In the genomic region with DNA sequence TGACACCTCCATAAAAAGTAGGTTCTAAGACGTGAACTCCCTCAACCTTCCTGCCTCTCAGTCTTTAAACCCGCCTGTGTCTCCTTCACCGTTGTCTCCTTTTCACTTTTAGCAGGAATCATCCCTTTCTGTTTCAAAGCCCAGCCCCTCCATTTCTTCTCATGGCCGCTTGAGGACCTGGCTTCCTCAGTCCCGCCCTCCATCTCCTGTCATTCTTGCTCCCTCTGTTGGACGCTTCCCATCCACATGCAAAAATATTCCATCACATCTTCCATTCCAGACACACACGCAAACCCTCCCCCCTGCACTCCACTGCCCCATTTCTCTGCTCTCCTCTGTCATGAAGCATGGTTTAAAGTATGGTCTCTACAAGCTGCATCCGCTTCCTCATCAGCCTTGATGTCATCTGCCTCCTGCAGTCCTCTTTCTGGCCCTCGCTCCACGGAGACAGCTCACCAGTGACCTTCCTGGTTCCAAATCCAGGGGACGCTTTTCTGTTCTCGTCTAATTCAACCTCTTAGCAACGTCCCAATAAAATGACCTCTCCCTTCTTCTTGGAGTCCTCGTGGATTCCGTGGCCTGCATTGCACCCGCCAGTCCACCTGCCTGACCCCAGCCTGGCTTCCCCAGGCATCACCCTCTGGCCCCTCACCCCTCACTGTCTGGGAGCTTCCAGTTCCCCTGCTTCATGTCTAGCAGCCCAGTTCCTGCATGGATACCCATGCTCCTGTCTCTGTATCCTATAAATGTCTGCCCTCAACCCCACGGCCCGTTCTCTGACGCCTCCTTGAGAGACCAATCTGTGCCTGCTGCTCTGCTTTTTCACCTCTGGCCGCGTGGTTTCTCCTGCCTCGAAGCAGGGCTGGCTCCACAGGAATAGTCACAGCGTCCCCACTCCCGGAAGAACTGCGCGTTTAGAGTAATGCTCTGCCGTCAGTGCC, we compare ENCODE assay signal across 9 cellular contexts.
A peak's percentile ranks its signal among the peaks of the same experiment; 100 is the strongest.
DNase-seq lines count a peak whose midpoint lies in the region; ATAC-seq and TF ChIP-seq lines count a peak whose summit lies in the region.
"Had no signal": no experiment of that assay in that cellular context is flagged by ENCODE, and none has a peak within 500 bp of the region (broad histone marks: within the 10 kb centered on the region; RNA-seq: fewer than 3 reads in every experiment).

No MANE protein-coding gene starts in this region.

- no peaks in the 10 kb centered on the region for H3K79me2 ChIP-seq in parathyroid adenoma

- in situ Hi-C loops in KBM-7 (cut with MboI; ENCODE audit: low pct_unique_long_range_greater_than_20kb, low sequenced_read_pairs): no loop called here

- H3K9ac ChIP-seq in parathyroid adenoma: no peak overlapping the region

- no peaks in the 10 kb centered on the region for H3K9me3 ChIP-seq in parathyroid adenoma (ENCODE audit: control insufficient read depth, low read length)

- peaks cover 12% of the 10 kb centered on the region for H3K4me1 ChIP-seq in parathyroid adenoma

- ATAC-seq in GM21423 (IDR thresholded peaks at IDR 0.05; ENCODE audit: unreplicated experiment): no peak

- H3K4me2 ChIP-seq in parathyroid adenoma (ENCODE audit: low read length): no peak overlapping the region

- H3K27ac ChIP-seq in parathyroid adenoma: peak overlapping the region; percentile 46
- H3K27ac ChIP-seq: HL-60 had no signal

- no peaks in the 10 kb centered on the region for H3K27me3 ChIP-seq in parathyroid adenoma (ENCODE audit: control insufficient read depth, insufficient read depth, low read length)

- H2AFZ ChIP-seq in parathyroid adenoma: peak overlapping the region; percentile 70

- H3K36me3 ChIP-seq in parathyroid adenoma (ENCODE audit: control insufficient read depth, insufficient read depth, low read length): no peaks in the 10 kb centered on the region

- H3K4me3 ChIP-seq in parathyroid adenoma (ENCODE audit: low read depth, low read length): no peak overlapping the region

- TF ChIP-seq CTCF in parathyroid adenoma (IDR thresholded peaks at IDR 0.05): peak; percentile 79

- peak; percentile 62 for DNase-seq in COLO829 (ENCODE audit: low spot score)
- DNase-seq in KBM-7: peak; percentile 81
- DNase-seq in SKM-1 (lab: John Stamatoyannopoulos, UW; ENCODE audit: unreplicated experiment): peak; percentile 55
- peak; percentile 68 for DNase-seq in fibroblast of the conjunctiva (ENCODE audit: low read depth)
- no peak for DNase-seq in activated CD4-positive, alpha-beta T cell treated with anti-CD3 and anti-CD28 coated beads for 1 hour
- DNase-seq in NK-92 treated with Interleukin-12 subunit alpha and Interleukin-12 subunit beta, amount 100 ng/mL, for 24 hours (lab: John Stamatoyannopoulos, UW): no peak

Comparison
In these comparisons a context has a peak if more than half of its experiments do, and no peak if none do; other contexts are left out.
1. DNase-seq: peak in COLO829 (single experiment), KBM-7 (single experiment), SKM-1 (single experiment) and fibroblast of the conjunctiva (single experiment); none in activated CD4-positive, alpha-beta T cell treated with anti-CD3 and anti-CD28 coated beads for 1 hour (single experiment) and NK-92 treated with Interleukin-12 subunit alpha and Interleukin-12 subunit beta, amount 100 ng/mL, for 24 hours (single experiment).